Comparison of ENCODE assay signal across 9 cellular contexts in genomic region chr5:149837680-149838269, GRCh38.
DNase-seq lines count a peak whose midpoint lies in the region; ATAC-seq, FAIRE-seq and TF ChIP-seq lines count a peak whose summit lies in the region.
"Had no signal": no experiment of that assay in that cellular context is flagged by ENCODE, and none has a peak within 500 bp of the region (broad histone marks: within the 10 kb centered on the region; RNA-seq: fewer than 3 reads in every experiment).

No MANE protein-coding gene starts in this region.

- no peaks in the 10 kb centered on the region for H3K36me3 Mint-ChIP-seq in activated CD8-positive, alpha-beta memory T cell treated with anti-CD3 and anti-CD28 coated beads, Interleukin-2, amount 10 ng/mL, durations not matched to agents 7 days and 5 days

- CTCF ChIA-PET in activated CD8-positive, alpha-beta memory T cell treated with anti-CD3 and anti-CD28 coated beads, Interleukin-2, amount 10 ng/mL, durations not matched to agents 7 days and 5 days (lab: Charles Lee) = interaction anchor here (0.8 to 15.2 kb wide), 7 partner anchors 8 to 201 kb away, joined by 4 to 159 read pairs (median 6); partner anchors contain the start of gene SLC26A2
- CTCF ChIA-PET in K562 (lab: Yijun Ruan, JAX; ENCODE audit: low intra/inter-chr PET ratio) = interaction anchor here (0.6 to 6.6 kb wide), 7 partner anchors 9 to 380 kb away, joined by 3 to 102 read pairs (median 5); partner anchors contain the start of gene SLC26A2

- FAIRE-seq in K562 (lab: Jason Lieb, UNC) = peak; percentile 88

- in situ Hi-C loops in K562 (cut with MboI) = loop anchor here (5.0 kb wide), 1 partner anchor 150 kb away; no protein-coding TSS in a partner anchor
- in situ Hi-C loops in transverse colon (cut with MboI; ENCODE audit: low pct_ligation_motif_present in 1 of 4, low pct_unique_long_range_greater_than_20kb in 1 of 4, low sequenced_read_pairs in 3 of 4) = loop anchor here (5.0 to 25.0 kb wide), 5 partner anchors 150 to 375 kb away; no protein-coding TSS in a partner anchor

- TF ChIP-seq POLR2A in K562 (conservative IDR thresholded peaks at IDR 0.05) (no peak), transverse colon (IDR thresholded peaks at IDR 0.05) (no peak)

- 20% methylated on average over 7 of the region's 7 CpGs for WGBS in K562 (ENCODE audit: insufficient coverage, low coverage, missing lambda C conversion rate)
- 32 to 37% methylated on average over 7 of the region's 7 CpGs for WGBS in transverse colon (ENCODE audit: low coverage in 1 of 2), 2 donors

- H3K4me3 Mint-ChIP-seq in activated CD8-positive, alpha-beta memory T cell treated with anti-CD3 and anti-CD28 coated beads, Interleukin-2, amount 10 ng/mL, durations not matched to agents 7 days and 5 days = no peak overlapping the region
- H3K4me3 Mint-ChIP-seq: activated naive CD4-positive, alpha-beta T cell treated with anti-CD3 and anti-CD28 coated beads, Interleukin-2, amount 50 U/mL, for 24 hours had no signal

- H3K4me1 Mint-ChIP-seq in activated CD8-positive, alpha-beta memory T cell treated with anti-CD3 and anti-CD28 coated beads, Interleukin-2, amount 10 ng/mL, durations not matched to agents 7 days and 5 days = no peaks in the 10 kb centered on the region
- H3K4me1 Mint-ChIP-seq: activated naive CD4-positive, alpha-beta T cell treated with anti-CD3 and anti-CD28 coated beads, Interleukin-2, amount 50 U/mL, for 24 hours had no signal

- POLR2A ChIA-PET in K562 (lab: Yijun Ruan, JAX) = interaction anchor here (0.6 to 1.2 kb wide), 10 partner anchors 16 to 217 kb away, joined by 3 to 4 read pairs (median 3); partner anchors contain the start of gene SLC26A2

- no peaks in the 10 kb centered on the region for H3K79me2 ChIP-seq in K562 (ENCODE audit: control insufficient read depth, insufficient read depth, low read length)

- peaks cover 0 to 2% of the 10 kb centered on the region in 2 experiments; a peak in 1 of 5 replicates for H3K4me1 ChIP-seq in K562 (replicated peaks in 1 of 2; ENCODE audit: control insufficient read depth in 2 of 2, insufficient read depth in 2 of 2, low read length in 2 of 2)
- H3K4me1 ChIP-seq in transverse colon = peaks cover 0 to 13% (median 6%) of the 10 kb centered on the region in 4 donors

- H3K4me3 ChIP-seq in K562 (no peak overlapping the region), transverse colon (no peak overlapping the region)

- H3K27me3 ChIP-seq in K562 (ENCODE audit: control insufficient read depth in 2 of 2, insufficient read depth in 2 of 2, low read length in 2 of 2) (no peaks in the 10 kb centered on the region), transverse colon (no peaks in the 10 kb centered on the region)

- ATAC-seq in activated CD8-positive, alpha-beta memory T cell treated with anti-CD3 and anti-CD28 coated beads, Interleukin-2, amount 10 ng/mL, durations not matched to agents 7 days and 5 days = no peak
- peak; percentile 98 for ATAC-seq in K562
- no peak for ATAC-seq in HG03045 (IDR thresholded peaks at IDR 0.05; ENCODE audit: unreplicated experiment)

- H2AFZ ChIP-seq in K562 (ENCODE audit: low read depth, low read length) = no peak overlapping the region

- DNase-seq in activated CD8-positive, alpha-beta memory T cell treated with anti-CD3 and anti-CD28 coated beads, Interleukin-2, amount 10 ng/mL, durations not matched to agents 7 days and 5 days = peak; percentile 43
- no peak for DNase-seq in activated CD8-positive, alpha-beta memory T cell treated with anti-CD3 and anti-CD28 coated beads, Interleukin-2, amount 50 U/mL, for 48 hours
- peak; percentile 34 for DNase-seq in NCI-H2227 (lab: John Stamatoyannopoulos, UW; ENCODE audit: unreplicated experiment)
- peak; percentile 76 to 78 (median 76) for DNase-seq in K562 (ENCODE audit: extremely low read depth in 1 of 4, low spot score in 3 of 4)
- peak; percentile 93 for DNase-seq in islet precursor cell
- DNase-seq in transverse colon = peak; percentile 69
- DNase-seq in stimulated activated CD4-positive, alpha-beta T cell treated with anti-CD3 and anti-CD28 coated beads, Interleukin-12 subunit alpha, Interleukin-12 subunit beta, amount 100 ng/mL, for 4 hours = no peak

- peaks cover 6% of the 10 kb centered on the region; the same call in 1 of the 2 replicates for H4K20me1 ChIP-seq in K562 (replicated peaks; ENCODE audit: control insufficient read depth, insufficient read depth, low read length)

- peaks cover 6% of the 10 kb centered on the region for H3K9me1 ChIP-seq in K562 (ENCODE audit: control insufficient read depth, insufficient read depth, low read length)

- peak; percentile 86 to 90 for TF ChIP-seq RAD21 in K562 (CRISPR knock-in tag; conservative IDR thresholded peaks at IDR 0.05 in 1 of 2, IDR thresholded peaks at IDR 0.05 in 1 of 2)

- BruUV-seq in K562 (replicated peaks; lab: Mats Ljungman, UMichigan) = no TSS peak

- H3K9me3 Mint-ChIP-seq in activated CD8-positive, alpha-beta memory T cell treated with anti-CD3 and anti-CD28 coated beads, Interleukin-2, amount 10 ng/mL, durations not matched to agents 7 days and 5 days (ENCODE audit: low read depth) = no peaks in the 10 kb centered on the region
- H3K9me3 Mint-ChIP-seq: activated naive CD4-positive, alpha-beta T cell treated with anti-CD3 and anti-CD28 coated beads, Interleukin-2, amount 50 U/mL, for 24 hours had no signal

- no peak overlapping the region for H3K4me2 ChIP-seq in K562 (ENCODE audit: insufficient read depth, low read length)

- no peak overlapping the region for H3K27ac Mint-ChIP-seq in activated CD8-positive, alpha-beta memory T cell treated with anti-CD3 and anti-CD28 coated beads, Interleukin-2, amount 10 ng/mL, durations not matched to agents 7 days and 5 days
- H3K27ac Mint-ChIP-seq: activated naive CD4-positive, alpha-beta T cell treated with anti-CD3 and anti-CD28 coated beads, Interleukin-2, amount 50 U/mL, for 24 hours had no signal

- H3K27ac ChIP-seq in K562 (ENCODE audit: extremely low read depth, low read depth, low read length) = no peak overlapping the region
- no peak overlapping the region for H3K27ac ChIP-seq in transverse colon

- intact Hi-C loops in K562 (cut with micrococcal nuclease) (loop anchor here (1.0 to 10.0 kb wide), 5 partner anchors 65 to 380 kb away; no protein-coding TSS in a partner anchor), transverse colon (cut with DNase I; ENCODE audit: low total_unique reads) (loop anchor here (5.0 kb wide), 1 partner anchor 150 kb away; no protein-coding TSS in a partner anchor)

- TF ChIP-seq EP300 in K562 (IDR thresholded peaks at IDR 0.05; ENCODE audit: low read length) (no peak), transverse colon (IDR thresholded peaks at IDR 0.05; ENCODE audit: low read depth) (no peak)

- H3K9me3 ChIP-seq in K562 (replicated peaks; ENCODE audit: control insufficient read depth, insufficient read depth, low read depth, low read length) (no peaks in the 10 kb centered on the region), transverse colon (no peaks in the 10 kb centered on the region)

- no peaks in the 10 kb centered on the region for H3K27me3 Mint-ChIP-seq in activated CD8-positive, alpha-beta memory T cell treated with anti-CD3 and anti-CD28 coated beads, Interleukin-2, amount 10 ng/mL, durations not matched to agents 7 days and 5 days
- H3K27me3 Mint-ChIP-seq: activated naive CD4-positive, alpha-beta T cell treated with anti-CD3 and anti-CD28 coated beads, Interleukin-2, amount 50 U/mL, for 24 hours had no signal

- H3K9ac ChIP-seq in K562 (ENCODE audit: insufficient read depth in 1 of 2, low read depth in 2 of 2, low read length in 2 of 2) = no peak overlapping the region

- TF ChIP-seq CTCF in K562 (IDR thresholded peaks at IDR 0.05 in 2 of 3, conservative IDR thresholded peaks at IDR 0.05 in 1 of 3; ENCODE audit: insufficient read depth in 2 of 3, low read depth in 1 of 3, low read length in 3 of 3) (peak; percentile 85 to 98 (median 96)), transverse colon (IDR thresholded peaks at IDR 0.05) (peak; percentile 32 to 68 (median 58))

- H3K36me3 ChIP-seq in K562 (ENCODE audit: control insufficient read depth, insufficient read depth, low read length) (peaks cover 95% of the 10 kb centered on the region), transverse colon (peaks cover 0 to 32% (median 12%) of the 10 kb centered on the region in 4 donors)

TF ChIP-seq in K562, 482 proteins besides CTCF, POLR2A, EP300 and RAD21 (continues in another document):
- TF ChIP-seq SMC3 (conservative IDR thresholded peaks at IDR 0.05; ENCODE audit: insufficient read depth, low read depth, low read length) = peak; percentile 82
- TF ChIP-seq USF1 (CRISPR knock-in tag; IDR thresholded peaks at IDR 0.05) = no peak
- peak; percentile 52; the same call in 1 of the 2 replicates for TF ChIP-seq RB1 (IDR thresholded peaks at IDR 0.05; ENCODE audit: low read depth)
- TF ChIP-seq JUND (IDR thresholded peaks at IDR 0.05; ENCODE audit: borderline replicate concordance, low read depth, low read length) = no peak
- TF ChIP-seq JUND (tag; IDR thresholded peaks at IDR 0.05; ENCODE audit: borderline replicate concordance, low read depth, low read length) = no peak
- TF ChIP-seq GATAD2A (IDR thresholded peaks at IDR 0.05) = no peak
- no peak for TF ChIP-seq ZNF41 (CRISPR knock-in tag; conservative IDR thresholded peaks at IDR 0.05)
- peak; percentile 70 for TF ChIP-seq TFAP4 (CRISPR knock-in tag; IDR thresholded peaks at IDR 0.05; ENCODE audit: borderline replicate concordance)

Comparison
In these comparisons a context has a peak if more than half of its experiments do, and no peak if none do; other contexts are left out.
1. DNase-seq: peak in activated CD8-positive, alpha-beta memory T cell treated with anti-CD3 and anti-CD28 coated beads, Interleukin-2, amount 10 ng/mL, durations not matched to agents 7 days and 5 days (single experiment), NCI-H2227 (single experiment), K562 (4 of 4), islet precursor cell (single experiment) and transverse colon (single experiment); none in activated CD8-positive, alpha-beta memory T cell treated with anti-CD3 and anti-CD28 coated beads, Interleukin-2, amount 50 U/mL, for 48 hours (single experiment) and stimulated activated CD4-positive, alpha-beta T cell treated with anti-CD3 and anti-CD28 coated beads, Interleukin-12 subunit alpha, Interleukin-12 subunit beta, amount 100 ng/mL, for 4 hours (single experiment).